ENCODE assay signal across 10 cellular contexts in genomic region chr12:70660620-70661219, GRCh38. TPM values are rescaled to one million over a fixed set of nuclear protein-coding genes. Genes with fewer than 3 reads are reported as not detected.
DNase-seq lines count a peak whose midpoint lies in the region; FAIRE-seq and TF ChIP-seq lines count a peak whose summit lies in the region.
"Had no signal": no experiment of that assay in that cellular context is flagged by ENCODE, and none has a peak within 500 bp of the region (broad histone marks: within the 10 kb centered on the region; RNA-seq: fewer than 3 reads in every experiment).

No MANE protein-coding gene starts in this region.

- intact Hi-C loops in head of caudate nucleus (cut with DNase I), result no loop called here

- no peak overlapping the region for H3K27ac ChIP-seq in small intestine (ENCODE audit: low read depth in 1 of 2, low read length in 1 of 2)

- no peaks in the 10 kb centered on the region for H3K36me3 ChIP-seq in MG63
- no peaks in the 10 kb centered on the region for H3K36me3 ChIP-seq in small intestine (ENCODE audit: control insufficient read depth in 2 of 2, insufficient read depth in 2 of 2, low read length in 2 of 2)
- H3K36me3 ChIP-seq in BE2C, result peaks cover 6% of the 10 kb centered on the region

- no peak overlapping the region for H3K4me3 ChIP-seq in MG63
- no peak overlapping the region for H3K4me3 ChIP-seq in cardiac fibroblast (replicated peaks in 1 of 2; ENCODE audit: low read depth in 2 of 2, low read length in 2 of 2)
- no peak overlapping the region for H3K4me3 ChIP-seq in small intestine (ENCODE audit: low read depth in 1 of 2, low read length in 2 of 2)
- no peak overlapping the region for H3K4me3 ChIP-seq in BE2C (ENCODE audit: low read depth, low read length)

- peak; percentile 88 for DNase-seq in EH (ENCODE audit: low read depth)
- DNase-seq in MG63, result peak; percentile 45
- DNase-seq in cardiac fibroblast (ENCODE audit: low read depth in 2 of 2), result peak; percentile 64 to 93
- peak; percentile 28 for DNase-seq in mucosa of gallbladder (ENCODE audit: low spot score)
- DNase-seq in CD1c-positive myeloid dendritic cell (ENCODE audit: extremely low spot score), result no peak
- no peak for DNase-seq in small intestine
- DNase-seq in BE2C, result no peak
- no peak for DNase-seq in head of caudate nucleus
- DNase-seq: activated naive CD8-positive, alpha-beta T cell treated with anti-CD3 and anti-CD28 coated beads, Interleukin-2, amount 10 ng/mL, durations not matched to agents 7 days and 5 days; stimulated activated CD4-positive, alpha-beta T cell treated with anti-CD3 and anti-CD28 coated beads, Interleukin-4, amount 100 ng/mL, for 4 hours had no signal

- H3K4me1 ChIP-seq in small intestine (ENCODE audit: control insufficient read depth in 2 of 2, insufficient read depth in 1 of 2, low read depth in 1 of 2, low read length in 1 of 2) (no peaks in the 10 kb centered on the region), BE2C (peaks cover 7% of the 10 kb centered on the region; the same call in 1 of the 2 replicates)

- TF ChIP-seq CTCF in cardiac fibroblast (IDR thresholded peaks at IDR 0.05; ENCODE audit: low read depth, low read length) (no peak), BE2C (IDR thresholded peaks at IDR 0.05; ENCODE audit: low read depth, low read length) (no peak)

- 72 to 80% (median 79%) methylated on average over 5 of the region's 5 CpGs for WGBS in small intestine, 3 donors

- no peaks in the 10 kb centered on the region for H3K9me3 ChIP-seq in MG63
- H3K9me3 ChIP-seq in small intestine (ENCODE audit: control insufficient read depth, low read depth), result no peaks in the 10 kb centered on the region
- no peaks in the 10 kb centered on the region for H3K9me3 ChIP-seq in BE2C

- FAIRE-seq in small intestine (lab: Jason Lieb, UNC), result no peak

- H3K27me3 ChIP-seq in MG63 (no peaks in the 10 kb centered on the region), small intestine (ENCODE audit: control insufficient read depth in 2 of 2, insufficient read depth in 2 of 2, low read length in 2 of 2) (no peaks in the 10 kb centered on the region), BE2C (no peaks in the 10 kb centered on the region)

RNA-seq across cellular contexts. Expression of gene PTPRB, which starts 23.5 kb away (rescaled TPM):
- 0.27 and 1.1 TPM in 2 replicates for total RNA-seq in MG63 (2014; rRNA removed; shearing (Covaris generic); ENCODE audit: low replicate concordance)
- 26.0 TPM for total RNA-seq in mucosa of gallbladder
- polyA plus RNA-seq in small intestine, result 10 to 100 TPM in 1 of 3 donors, 1 to 10 TPM in 2; 1.8 to 24.4 (median 1.9) TPM
- 2.2 TPM for polyA plus RNA-seq in BE2C (2012; ENCODE audit: insufficient read depth, insufficient read length, low read depth)
- total RNA-seq: activated naive CD8-positive, alpha-beta T cell treated with anti-CD3 and anti-CD28 coated beads, Interleukin-2, amount 10 ng/mL, durations not matched to agents 7 days and 5 days had no signal

Comparison
In these comparisons a context has a peak if more than half of its experiments do, and no peak if none do; other contexts are left out.
1. DNase-seq: peak in EH (single experiment), MG63 (single experiment), cardiac fibroblast (2 of 2) and mucosa of gallbladder (single experiment); none in CD1c-positive myeloid dendritic cell (single experiment), small intestine (single experiment), BE2C (single experiment) and head of caudate nucleus (0 of 42).
2. RNA of gene PTPRB, which starts 23.5 kb away (total RNA-seq): 26.0 TPM in mucosa of gallbladder (single experiment); 0.27 to 1.1 TPM in MG63; every median in the first group is over 10 times any median in the second.